23 cellular contexts compared by ENCODE assay signal in the genomic region with DNA sequence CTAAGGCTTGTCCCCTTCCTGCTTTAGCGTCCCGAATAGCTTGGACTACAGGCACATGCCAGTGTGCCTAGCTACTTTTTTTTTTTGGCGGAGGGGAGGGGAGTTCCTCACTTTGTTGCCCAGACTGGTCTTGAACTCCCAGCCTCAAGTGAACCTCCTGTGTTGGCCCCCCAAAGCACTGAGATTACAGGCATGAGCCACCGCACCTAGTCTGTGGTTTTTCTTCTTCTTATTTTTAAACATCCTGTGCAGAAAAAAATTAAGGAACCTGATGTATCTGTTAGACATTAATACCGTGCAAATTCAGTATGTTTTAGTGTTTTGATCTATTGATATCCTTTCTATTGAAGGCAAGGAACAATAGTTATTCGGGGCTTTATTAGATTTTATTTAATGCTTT. TPM values are rescaled to one million over a fixed set of nuclear protein-coding genes. Genes with fewer than 3 reads are reported as not detected.
A peak's percentile ranks its signal among the peaks of the same experiment; 100 is the strongest.
DNase-seq lines count a peak whose midpoint lies in the region; ATAC-seq and TF ChIP-seq lines count a peak whose summit lies in the region.
"Had no signal": no experiment of that assay in that cellular context is flagged by ENCODE, and none has a peak within 500 bp of the region (broad histone marks: within the 10 kb centered on the region; RNA-seq: fewer than 3 reads in every experiment).

No MANE protein-coding gene starts in this region.

- H3K4me1 ChIP-seq in breast epithelium = no peaks in the 10 kb centered on the region

- H3K27ac Mint-ChIP-seq in MCF 10A (ENCODE audit: low read depth, unreplicated experiment) = peak overlapping the region; percentile 66
- peak overlapping the region; percentile 56 for H3K27ac Mint-ChIP-seq in activated naive CD8-positive, alpha-beta T cell treated with anti-CD3 and anti-CD28 coated beads, Interleukin-2, amount 10 ng/mL, durations not matched to agents 7 days and 5 days
- peak overlapping the region; percentile 81 for H3K27ac Mint-ChIP-seq in stimulated activated memory B cell treated with anti-CD40 and anti-IgM and Interleukin-4, amounts not matched to agents 10 μg/mL and 1 μg/mL and 100 μg/mL, for 72 hours
- H3K27ac Mint-ChIP-seq in chondrocyte (ENCODE audit: unreplicated experiment) = no peak overlapping the region

- H3K4me1 Mint-ChIP-seq in MCF 10A (ENCODE audit: insufficient read depth, unreplicated experiment) (peaks cover 36% of the 10 kb centered on the region), chondrocyte (ENCODE audit: low read depth) (peaks cover 40% of the 10 kb centered on the region)
- H3K4me1 Mint-ChIP-seq in activated naive CD8-positive, alpha-beta T cell treated with anti-CD3 and anti-CD28 coated beads, Interleukin-2, amount 10 ng/mL, durations not matched to agents 7 days and 5 days = peaks cover 31% of the 10 kb centered on the region
- H3K4me1 Mint-ChIP-seq in stimulated activated memory B cell treated with anti-CD40 and anti-IgM and Interleukin-4, amounts not matched to agents 10 μg/mL and 1 μg/mL and 100 μg/mL, for 72 hours = peaks cover 68% of the 10 kb centered on the region

- H3K9me3 Mint-ChIP-seq in MCF 10A (ENCODE audit: unreplicated experiment) (no peaks in the 10 kb centered on the region), chondrocyte (ENCODE audit: low read depth) (no peaks in the 10 kb centered on the region)
- H3K9me3 Mint-ChIP-seq in activated naive CD8-positive, alpha-beta T cell treated with anti-CD3 and anti-CD28 coated beads, Interleukin-2, amount 10 ng/mL, durations not matched to agents 7 days and 5 days = no peaks in the 10 kb centered on the region
- H3K9me3 Mint-ChIP-seq in stimulated activated memory B cell treated with anti-CD40 and anti-IgM and Interleukin-4, amounts not matched to agents 10 μg/mL and 1 μg/mL and 100 μg/mL, for 72 hours = peaks cover 3% of the 10 kb centered on the region

- H3K27ac ChIP-seq in breast epithelium = no peak overlapping the region
- H3K27ac ChIP-seq: HL-60, pancreas, right lobe of liver, transverse colon had no signal

- CTCF ChIA-PET in MCF 10A (lab: Yijun Ruan, JAX) = interaction anchor here (0.6 to 0.9 kb wide), 2 partner anchors 24 to 581 kb away, joined by 3 to 5 read pairs; no protein-coding TSS in a partner anchor

- no peak overlapping the region for H3K4me3 ChIP-seq in breast epithelium
- H3K4me3 ChIP-seq: pancreas, right lobe of liver, transverse colon had no signal

- no peaks in the 10 kb centered on the region for H3K27me3 ChIP-seq in breast epithelium
- H3K27me3 ChIP-seq: pancreas, right lobe of liver, transverse colon had no signal

- intact Hi-C loops in MCF 10A (cut with micrococcal nuclease) (no loop called here), breast epithelium (cut with DNase I; ENCODE audit: low total_unique reads) (no loop called here)

- H3K4me3 Mint-ChIP-seq in MCF 10A (ENCODE audit: unreplicated experiment) (no peak overlapping the region), chondrocyte (ENCODE audit: unreplicated experiment) (no peak overlapping the region)
- peak overlapping the region; percentile 35 for H3K4me3 Mint-ChIP-seq in activated naive CD8-positive, alpha-beta T cell treated with anti-CD3 and anti-CD28 coated beads, Interleukin-2, amount 10 ng/mL, durations not matched to agents 7 days and 5 days
- peak overlapping the region; percentile 31 for H3K4me3 Mint-ChIP-seq in stimulated activated memory B cell treated with anti-CD40 and anti-IgM and Interleukin-4, amounts not matched to agents 10 μg/mL and 1 μg/mL and 100 μg/mL, for 72 hours

- TF ChIP-seq CTCF in MCF 10A (IDR thresholded peaks at IDR 0.05; ENCODE audit: unreplicated experiment) (no peak), breast epithelium (IDR thresholded peaks at IDR 0.05) (no peak), chondrocyte (IDR thresholded peaks at IDR 0.05) (no peak)

- H3K27me3 Mint-ChIP-seq in MCF 10A (ENCODE audit: insufficient read depth, unreplicated experiment) = no peaks in the 10 kb centered on the region
- no peaks in the 10 kb centered on the region for H3K27me3 Mint-ChIP-seq in activated naive CD8-positive, alpha-beta T cell treated with anti-CD3 and anti-CD28 coated beads, Interleukin-2, amount 10 ng/mL, durations not matched to agents 7 days and 5 days
- H3K27me3 Mint-ChIP-seq in stimulated activated memory B cell treated with anti-CD40 and anti-IgM and Interleukin-4, amounts not matched to agents 10 μg/mL and 1 μg/mL and 100 μg/mL, for 72 hours = no peaks in the 10 kb centered on the region
- no peaks in the 10 kb centered on the region for H3K27me3 Mint-ChIP-seq in chondrocyte (ENCODE audit: low read depth)

- no peak for ATAC-seq in activated naive CD8-positive, alpha-beta T cell treated with anti-CD3 and anti-CD28 coated beads, Interleukin-2, amount 10 ng/mL, durations not matched to agents 7 days and 5 days (ENCODE audit: low read depth)
- ATAC-seq in stimulated activated memory B cell treated with anti-CD40 and anti-IgM and Interleukin-4, amounts not matched to agents 10 μg/mL and 1 μg/mL and 100 μg/mL, for 72 hours = peak; percentile 60
- ATAC-seq: Panc1, pancreas, right lobe of liver had no signal

- TF ChIP-seq POLR2A in breast epithelium (IDR thresholded peaks at IDR 0.05) = no peak

- H3K36me3 Mint-ChIP-seq in MCF 10A (ENCODE audit: insufficient read depth, unreplicated experiment) = no peaks in the 10 kb centered on the region
- peaks cover 37% of the 10 kb centered on the region for H3K36me3 Mint-ChIP-seq in activated naive CD8-positive, alpha-beta T cell treated with anti-CD3 and anti-CD28 coated beads, Interleukin-2, amount 10 ng/mL, durations not matched to agents 7 days and 5 days
- H3K36me3 Mint-ChIP-seq in stimulated activated memory B cell treated with anti-CD40 and anti-IgM and Interleukin-4, amounts not matched to agents 10 μg/mL and 1 μg/mL and 100 μg/mL, for 72 hours = peaks cover 48% of the 10 kb centered on the region
- H3K36me3 Mint-ChIP-seq in chondrocyte (ENCODE audit: low read depth) = peaks cover 10% of the 10 kb centered on the region

- DNase-seq in MCF 10A (ENCODE audit: unreplicated experiment) (no peak), breast epithelium (ENCODE audit: low spot score in 2 of 2) (no peak), NOMO-1 (lab: John Stamatoyannopoulos, UW; ENCODE audit: unreplicated experiment in 2 of 2) (peak; percentile 16), chondrocyte (ENCODE audit: low spot score) (no peak), AG20443 (ENCODE audit: low spot score) (no peak), RKO (ENCODE audit: low spot score) (no peak)
- no peak for DNase-seq in activated naive CD8-positive, alpha-beta T cell treated with anti-CD3 and anti-CD28 coated beads, Interleukin-2, amount 10 ng/mL, durations not matched to agents 7 days and 5 days
- DNase-seq: activated CD4-positive, alpha-beta T cell treated with anti-CD3 and anti-CD28 coated beads for 1 hour; activated naive CD4-positive, alpha-beta T cell treated with Interleukin-2 at 50 U/mL for 16 hours; COR-L47; cortex of kidney; DND-41; KG1; NCI-H1105; NCI-H69; pancreas; right lobe of liver; stimulated activated CD4-positive, alpha-beta T cell treated with anti-CD3 and anti-CD28 coated beads, Interleukin-15, amount 100 ng/mL, for 24 hours; T1000; transverse colon had no signal

- no peaks in the 10 kb centered on the region for H3K36me3 ChIP-seq in breast epithelium
- H3K36me3 ChIP-seq: pancreas, right lobe of liver, transverse colon had no signal

- BruUV-seq in MCF 10A (replicated peaks; lab: Mats Ljungman, UMichigan) = no TSS peak

- no peaks in the 10 kb centered on the region for H3K9me3 ChIP-seq in breast epithelium
- H3K9me3 ChIP-seq: pancreas, right lobe of liver, transverse colon had no signal

- POLR2A ChIA-PET in MCF 10A (lab: Yijun Ruan, JAX) = interaction anchor here (0.6 to 2.2 kb wide), 4 partner anchors 24 to 320 kb away, joined by 3 to 12 read pairs (median 4); no protein-coding TSS in a partner anchor
- POLR2A ChIA-PET in activated naive CD8-positive, alpha-beta T cell treated with anti-CD3 and anti-CD28 coated beads, Interleukin-2, amount 10 ng/mL, durations not matched to agents 7 days and 5 days (lab: Charles Lee) = interaction anchor here (1.7 kb wide), 1 partner anchor 25 kb away, joined by 5 read pairs; a partner anchor contains a TSS

RNA-seq across cellular contexts. Expression of a gene that starts 25.7 kb away (rescaled TPM):
- total RNA-seq in MCF 10A (2022) (19.1 and 27.0 TPM in 2 replicates), breast epithelium (10 to 100 TPM; 24.8 to 41.3 (median 27.2) TPM), chondrocyte (34.2 to 49.7 TPM (median 44.6 TPM) in 3 replicates)
- total RNA-seq in activated naive CD8-positive, alpha-beta T cell treated with anti-CD3 and anti-CD28 coated beads, Interleukin-2, amount 10 ng/mL, durations not matched to agents 7 days and 5 days = 10 to 100 TPM; 29.1 to 30.1 TPM

Comparison
In these comparisons a context has a peak if more than half of its experiments do, and no peak if none do; other contexts are left out.
1. DNase-seq: peak in NOMO-1 (2 of 2); none in MCF 10A (single experiment), breast epithelium (0 of 2), activated naive CD8-positive, alpha-beta T cell treated with anti-CD3 and anti-CD28 coated beads, Interleukin-2, amount 10 ng/mL, durations not matched to agents 7 days and 5 days (single experiment), chondrocyte (single experiment), AG20443 (single experiment) and RKO (single experiment).
2. H3K4me3 Mint-ChIP-seq: peak in activated naive CD8-positive, alpha-beta T cell treated with anti-CD3 and anti-CD28 coated beads, Interleukin-2, amount 10 ng/mL, durations not matched to agents 7 days and 5 days (single experiment) and stimulated activated memory B cell treated with anti-CD40 and anti-IgM and Interleukin-4, amounts not matched to agents 10 μg/mL and 1 μg/mL and 100 μg/mL, for 72 hours (single experiment); none in MCF 10A (single experiment) and chondrocyte (single experiment).